ENCODE assay signal across 1 cellular context in the genomic region with DNA sequence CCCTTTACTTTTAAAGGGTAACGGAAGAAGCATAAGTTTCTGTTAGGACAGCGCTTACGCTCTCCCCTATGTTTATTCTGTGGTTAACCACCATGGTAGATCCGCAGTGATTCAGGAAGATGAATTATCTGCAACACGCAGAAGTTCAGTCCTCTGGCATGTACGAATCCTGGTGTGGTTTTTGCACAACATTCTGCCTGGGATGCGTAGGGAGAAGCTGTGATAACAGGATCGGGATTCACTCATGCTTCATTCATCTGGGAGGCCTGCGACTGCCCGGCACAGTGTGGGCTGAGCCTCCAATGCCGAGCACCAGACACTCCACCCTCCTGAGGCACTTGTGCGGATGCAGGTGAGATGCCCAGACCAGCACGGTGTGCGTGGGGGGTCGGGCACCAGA.
TF ChIP-seq lines count a peak whose summit lies in the region.

No MANE protein-coding gene starts in this region.

TF ChIP-seq in IMR-90, 13 proteins besides CTCF, POLR2A, EP300 and RAD21 (continued from another document):
- TF ChIP-seq MAFK (IDR thresholded peaks at IDR 0.05; ENCODE audit: low read depth, low read length) = peak; percentile 57
- peak; percentile 33; the same call in 1 of the 2 replicates for TF ChIP-seq MAZ (IDR thresholded peaks at IDR 0.05; ENCODE audit: borderline replicate concordance, low read depth, low read length)
- TF ChIP-seq CEBPB (IDR thresholded peaks at IDR 0.05; ENCODE audit: low read depth, low read length) = peak; percentile 88
- TF ChIP-seq BHLHE40 (IDR thresholded peaks at IDR 0.05; ENCODE audit: low read depth, low read length) = peak; percentile 85
- peak; percentile 81 for TF ChIP-seq FOS (IDR thresholded peaks at IDR 0.05; ENCODE audit: low read depth, low read length)
